Comparison of ENCODE assay signal across 15 cellular contexts in genomic region chr20:63026582-63027424, GRCh38. TPM values are rescaled to one million over a fixed set of nuclear protein-coding genes. Genes with fewer than 3 reads are reported as not detected.
"Had no signal": no experiment of that assay in that cellular context is flagged by ENCODE, and none has a peak within 500 bp of the region (broad histone marks: within the 10 kb centered on the region; RNA-seq: fewer than 3 reads in every experiment).

No MANE protein-coding gene starts in this region.

- H3K27ac Mint-ChIP-seq: activated naive CD4-positive, alpha-beta T cell treated with anti-CD3 and anti-CD28 coated beads, Interleukin-2, amount 10 ng/mL, durations not matched to agents 7 days and 5 days; activated T-helper 17 cell treated with anti-CD3 and anti-CD28 coated beads, Interleukin-2, amount 50 U/mL, for 72 hours; nephron had no signal

- H3K27me3 ChIP-seq: ovary had no signal

- H3K79me2 ChIP-seq: hepatocyte had no signal

- H3K36me3 ChIP-seq: gastrocnemius medialis, ovary had no signal

- H3K27ac ChIP-seq: epithelial cell of prostate, gastrocnemius medialis, hepatocyte, ovary had no signal

- H3K9me3 Mint-ChIP-seq: activated naive CD4-positive, alpha-beta T cell treated with anti-CD3 and anti-CD28 coated beads, Interleukin-2, amount 10 ng/mL, durations not matched to agents 7 days and 5 days; activated T-helper 17 cell treated with anti-CD3 and anti-CD28 coated beads, Interleukin-2, amount 50 U/mL, for 72 hours; nephron had no signal

- ATAC-seq: activated T-helper 17 cell treated with anti-CD3 and anti-CD28 coated beads, Interleukin-2, amount 50 U/mL, for 72 hours; gastrocnemius medialis had no signal

- H3K9me3 ChIP-seq: gastrocnemius medialis, ovary had no signal

- H3K4me2 ChIP-seq: hepatocyte had no signal

- H3K4me1 ChIP-seq: gastrocnemius medialis had no signal

- H3K4me3 Mint-ChIP-seq: activated naive CD4-positive, alpha-beta T cell treated with anti-CD3 and anti-CD28 coated beads, Interleukin-2, amount 10 ng/mL, durations not matched to agents 7 days and 5 days; activated T-helper 17 cell treated with anti-CD3 and anti-CD28 coated beads, Interleukin-2, amount 50 U/mL, for 72 hours; nephron had no signal

- H3K4me1 Mint-ChIP-seq: activated T-helper 17 cell treated with anti-CD3 and anti-CD28 coated beads, Interleukin-2, amount 50 U/mL, for 72 hours; nephron had no signal

- H3K4me3 ChIP-seq: gastrocnemius medialis, hepatocyte, ovary had no signal

- H2AFZ ChIP-seq: hepatocyte had no signal

- DNase-seq: activated CD4-positive, alpha-beta T cell treated with anti-CD3 and anti-CD28 coated beads for 4 hours; activated naive CD4-positive, alpha-beta T cell treated with anti-CD3 and anti-CD28 coated beads, Interleukin-2, amount 10 ng/mL, durations not matched to agents 7 days and 5 days; activated T-cell treated with anti-CD3 and anti-CD28 coated beads for 4 hours; central memory CD4-positive, alpha-beta T cell; effector memory CD4-positive, alpha-beta T cell; gastrocnemius medialis; kidney glomerular epithelial cell had no signal

- H3K36me3 Mint-ChIP-seq: activated naive CD4-positive, alpha-beta T cell treated with anti-CD3 and anti-CD28 coated beads, Interleukin-2, amount 10 ng/mL, durations not matched to agents 7 days and 5 days had no signal

RNA-seq across cellular contexts. Expression of gene BHLHE23, which starts 20.0 kb away (rescaled TPM):
- total RNA-seq: activated CD8-positive, alpha-beta memory T cell treated with anti-CD3 and anti-CD28 coated beads for 36 hours; activated T-helper 17 cell treated with anti-CD3 and anti-CD28 coated beads, Interleukin-2, amount 50 U/mL, for 72 hours; gastrocnemius medialis; hepatocyte; mucosa of gallbladder; ovary had no signal
- polyA plus RNA-seq: adipose tissue, hepatocyte, ovary had no signal
